In the genomic region with DNA sequence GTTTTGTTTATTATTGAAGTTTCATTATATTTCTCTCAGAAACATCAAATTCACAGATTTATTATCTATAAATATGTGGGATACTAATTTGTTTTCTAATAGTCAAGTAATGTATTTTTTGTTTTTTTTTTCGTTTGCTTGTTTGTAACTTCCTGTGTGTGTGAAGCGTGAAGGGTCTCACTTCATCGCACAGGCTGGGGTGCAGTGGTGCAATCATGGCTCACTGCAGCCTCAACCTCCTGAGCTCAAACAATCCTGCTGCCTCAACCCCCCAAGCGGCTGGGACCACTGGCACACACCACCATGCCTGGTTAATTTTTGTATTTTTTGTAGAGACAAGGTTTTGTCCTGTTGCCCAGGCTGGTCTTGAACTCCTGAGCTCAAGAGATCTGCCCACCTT, we compare ENCODE assay signal across 17 cellular contexts. TPM values are rescaled to one million over a fixed set of nuclear protein-coding genes. Genes with fewer than 3 reads are reported as not detected.
DNase-seq lines count a peak whose midpoint lies in the region; ATAC-seq and TF ChIP-seq lines count a peak whose summit lies in the region.
"Had no signal": no experiment of that assay in that cellular context is flagged by ENCODE, and none has a peak within 500 bp of the region (broad histone marks: within the 10 kb centered on the region; RNA-seq: fewer than 3 reads in every experiment).

No MANE protein-coding gene starts in this region.

- H3K27me3 Mint-ChIP-seq in naive B cell, result no peaks in the 10 kb centered on the region
- H3K27me3 Mint-ChIP-seq: progenitor cell of endocrine pancreas had no signal

- TF ChIP-seq POLR2A in lower leg skin (IDR thresholded peaks at IDR 0.05) (no peak), esophagus squamous epithelium (IDR thresholded peaks at IDR 0.05) (no peak), gastrocnemius medialis (IDR thresholded peaks at IDR 0.05) (no peak)

- H3K9me3 Mint-ChIP-seq in naive B cell, result peaks cover 11 to 36% (median 21%) of the 10 kb centered on the region in 7 donors

- H4K20me1 ChIP-seq in MM.1S (ENCODE audit: insufficient read depth, low read length), result no peaks in the 10 kb centered on the region

- ATAC-seq in GM18868 (IDR thresholded peaks at IDR 0.05; ENCODE audit: unreplicated experiment) (peak; percentile 52), GM21528 (IDR thresholded peaks at IDR 0.05; ENCODE audit: low FRiP score, unreplicated experiment) (peak; percentile 51), HG03139 (IDR thresholded peaks at IDR 0.05; ENCODE audit: unreplicated experiment) (peak; percentile 62), naive B cell (ENCODE audit: low read depth in 2 of 2) (no peak), gastrocnemius medialis (no peak)

- intact Hi-C loops in lower leg skin (cut with DNase I; ENCODE audit: low total_unique reads), result no loop called here
- intact Hi-C loops in esophagus squamous epithelium (cut with DNase I), result no loop called here
- intact Hi-C loops in gastrocnemius medialis (cut with DNase I; ENCODE audit: low total_unique reads), result no loop called here

- 70% methylated on average over 4 of the region's 4 CpGs for WGBS in lower leg skin, 2 donors
- WGBS in esophagus squamous epithelium, 2 donors, result 69 to 90% methylated on average over 3 to 4 of the region's 4 CpGs

- H3K4me3 Mint-ChIP-seq in naive B cell, result peak overlapping the region in 3 of 8 donors; percentile 1 to 16 (median 6)
- H3K4me3 Mint-ChIP-seq: activated naive CD8-positive, alpha-beta T cell; activated T-cell treated with anti-CD3 and anti-CD28 coated beads, Interleukin-2, amount 50 U/mL, for 24 hours had no signal

- H3K27ac Mint-ChIP-seq in naive B cell, result peak overlapping the region in 4 of 6 donors; percentile 15 to 35 (median 32)
- H3K27ac Mint-ChIP-seq: activated naive CD8-positive, alpha-beta T cell; activated T-cell treated with anti-CD3 and anti-CD28 coated beads, Interleukin-2, amount 50 U/mL, for 24 hours; progenitor cell of endocrine pancreas had no signal

- no peaks in the 10 kb centered on the region for H3K4me1 ChIP-seq in MM.1S (ENCODE audit: low read length)
- peaks cover 0 to 9% (median 0%) of the 10 kb centered on the region in 3 donors for H3K4me1 ChIP-seq in esophagus squamous epithelium
- H3K4me1 ChIP-seq in gastrocnemius medialis, result peaks cover 19 to 21% of the 10 kb centered on the region in 2 donors
- H3K4me1 ChIP-seq: uterus had no signal

- in situ Hi-C loops in gastrocnemius medialis (cut with MboI; ENCODE audit: low sequenced_read_pairs in 4 of 4), result no loop called here

- no peaks in the 10 kb centered on the region for H3K79me2 ChIP-seq in MM.1S (ENCODE audit: low read length)

- H3K36me3 Mint-ChIP-seq in naive B cell, result peaks cover 11 to 18% of the 10 kb centered on the region in 2 donors
- H3K36me3 Mint-ChIP-seq: activated naive CD8-positive, alpha-beta T cell had no signal

- H3K27ac ChIP-seq in MM.1S (ENCODE audit: low read length) (no peak overlapping the region), esophagus squamous epithelium (no peak overlapping the region), gastrocnemius medialis (no peak overlapping the region)
- H3K27ac ChIP-seq: breast epithelium, dorsolateral prefrontal cortex, stomach, uterus had no signal

- H3K9me2 ChIP-seq in MM.1S (replicated peaks; ENCODE audit: insufficient read depth, low read length), result no peaks in the 10 kb centered on the region

- H3F3A ChIP-seq in MM.1S (ENCODE audit: insufficient read depth, low read length), result no peaks in the 10 kb centered on the region

- peaks cover 20 to 24% (median 21%) of the 10 kb centered on the region in 3 donors for H3K4me1 Mint-ChIP-seq in naive B cell

- TF ChIP-seq CTCF in lower leg skin (IDR thresholded peaks at IDR 0.05) (no peak), MM.1S (IDR thresholded peaks at IDR 0.05; ENCODE audit: low read length) (no peak), esophagus squamous epithelium (IDR thresholded peaks at IDR 0.05) (no peak), gastrocnemius medialis (IDR thresholded peaks at IDR 0.05 in 4 of 5, conservative IDR thresholded peaks at IDR 0.05 in 1 of 5) (no peak)

- H3K27me3 ChIP-seq in MM.1S (replicated peaks; ENCODE audit: insufficient read depth, low read length) (no peaks in the 10 kb centered on the region), esophagus squamous epithelium (no peaks in the 10 kb centered on the region), gastrocnemius medialis (no peaks in the 10 kb centered on the region)
- H3K27me3 ChIP-seq: breast epithelium, dorsolateral prefrontal cortex, stomach, uterus had no signal

- H3K36me3 ChIP-seq in MM.1S (replicated peaks; ENCODE audit: insufficient read depth, low read length), result no peaks in the 10 kb centered on the region
- no peaks in the 10 kb centered on the region for H3K36me3 ChIP-seq in esophagus squamous epithelium
- H3K36me3 ChIP-seq in gastrocnemius medialis, result no peaks in the 10 kb centered on the region
- H3K36me3 ChIP-seq: breast epithelium, uterus had no signal

- H3K4me3 ChIP-seq in lower leg skin (ENCODE audit: low read depth, poor library complexity, severe bottlenecking) (no peak overlapping the region), MM.1S (ENCODE audit: low read length) (no peak overlapping the region), esophagus squamous epithelium (no peak overlapping the region), gastrocnemius medialis (no peak overlapping the region)
- H3K4me3 ChIP-seq: breast epithelium, dorsolateral prefrontal cortex, stomach, uterus had no signal

- no peak overlapping the region for H3K4me2 ChIP-seq in MM.1S (ENCODE audit: low read depth, low read length)

- no peak overlapping the region for H2AFZ ChIP-seq in MM.1S (ENCODE audit: low read length)

- no peak overlapping the region for H3K9ac ChIP-seq in MM.1S (ENCODE audit: low read length)

- no peak for DNase-seq in naive B cell
- no peak for DNase-seq in lower leg skin (ENCODE audit: low spot score in 2 of 2)
- DNase-seq in MM.1S, result no peak
- no peak for DNase-seq in esophagus squamous epithelium (lab: John Stamatoyannopoulos, UW)
- no peak for DNase-seq in gastrocnemius medialis
- DNase-seq: activated CD4-positive, alpha-beta T cell treated with anti-CD3 and anti-CD28 coated beads, Interleukin-2, amount 50 U/mL, for 1 hour; activated T-cell treated with anti-CD3 and anti-CD28 coated beads, Interleukin-2, amount 50 U/mL, for 24 hours; DMS 273 treated with DMSO at 0.1 percent for 48 hours; dorsolateral prefrontal cortex; stomach; uterus had no signal

- H3K9me3 ChIP-seq in MM.1S (replicated peaks; ENCODE audit: insufficient read depth, low read length) (no peaks in the 10 kb centered on the region), esophagus squamous epithelium (peaks cover 0 to 5% (median 0%) of the 10 kb centered on the region in 3 donors), gastrocnemius medialis (no peaks in the 10 kb centered on the region)
- H3K9me3 ChIP-seq: breast epithelium, uterus had no signal

RNA-seq across cellular contexts. Expression of gene SH3RF1, which starts 55.1 kb away (rescaled TPM):
- 1 to 10 TPM in 3 of 6 donors, under 1 TPM in 2, not detected in 1; 0.57 to 1.7 (median 1.1) TPM for polyA plus RNA-seq in naive B cell (ENCODE audit: low read depth in 6 of 6)
- 10 to 100 TPM in 3 of 4 donors, 1 to 10 TPM in 1; 8.5 to 14.2 (median 12.0) TPM for total RNA-seq in lower leg skin
- total RNA-seq in esophagus squamous epithelium, result 1 to 10 TPM; 3.9 to 9.3 (median 5.7) TPM
- total RNA-seq in gastrocnemius medialis, result 10 to 100 TPM; 12.6 to 27.0 (median 13.4) TPM

Comparison
In these comparisons a context has a peak if more than half of its experiments do, and no peak if none do; other contexts are left out.
1. ATAC-seq: peak in GM18868 (single experiment), GM21528 (single experiment) and HG03139 (single experiment); none in naive B cell (0 of 2) and gastrocnemius medialis (0 of 2).